ENCODE assay signal across 1 cellular context in genomic region chr4:7017446-7018048, GRCh38.
A peak's percentile ranks its signal among the peaks of the same experiment; 100 is the strongest.
TF ChIP-seq lines count a peak whose summit lies in the region.

No MANE protein-coding gene starts in this region.

TF ChIP-seq in IMR-90, 13 proteins besides CTCF, POLR2A, EP300 and RAD21:
- TF ChIP-seq ELK1 (IDR thresholded peaks at IDR 0.05; ENCODE audit: borderline replicate concordance, low read depth, low read length) = no peak
- TF ChIP-seq MAFK (IDR thresholded peaks at IDR 0.05; ENCODE audit: low read depth, low read length) = peak; percentile 99
- no peak for TF ChIP-seq BHLHE40 (IDR thresholded peaks at IDR 0.05; ENCODE audit: low read depth, low read length)
- TF ChIP-seq RCOR1 (IDR thresholded peaks at IDR 0.05; ENCODE audit: insufficient replicate concordance, low read length) = no peak
